In the genomic region with DNA sequence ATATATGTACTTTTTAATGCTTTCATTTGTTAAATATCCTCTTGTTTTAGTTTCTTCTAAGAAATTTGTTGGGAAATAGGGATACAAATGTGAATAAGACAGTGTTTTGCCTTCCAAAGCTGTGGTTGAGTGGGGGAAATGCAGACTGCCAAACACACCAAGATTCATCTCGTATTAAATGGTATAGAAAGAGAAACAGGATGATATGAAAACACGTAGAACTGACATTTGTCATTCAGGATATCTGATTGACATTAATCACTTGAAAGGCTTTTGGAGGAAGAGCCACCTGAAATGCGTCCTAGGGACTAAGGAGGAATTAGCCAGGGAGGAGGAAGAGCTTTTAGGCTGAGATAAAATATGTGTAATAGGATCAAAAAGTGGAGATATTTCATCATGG, we compare ENCODE assay signal across 1 cellular context.
TF ChIP-seq lines count a peak whose summit lies in the region.

No MANE protein-coding gene starts in this region.

TF ChIP-seq in K562, 482 proteins besides CTCF, POLR2A, EP300 and RAD21:
- TF ChIP-seq, protein P1, sequence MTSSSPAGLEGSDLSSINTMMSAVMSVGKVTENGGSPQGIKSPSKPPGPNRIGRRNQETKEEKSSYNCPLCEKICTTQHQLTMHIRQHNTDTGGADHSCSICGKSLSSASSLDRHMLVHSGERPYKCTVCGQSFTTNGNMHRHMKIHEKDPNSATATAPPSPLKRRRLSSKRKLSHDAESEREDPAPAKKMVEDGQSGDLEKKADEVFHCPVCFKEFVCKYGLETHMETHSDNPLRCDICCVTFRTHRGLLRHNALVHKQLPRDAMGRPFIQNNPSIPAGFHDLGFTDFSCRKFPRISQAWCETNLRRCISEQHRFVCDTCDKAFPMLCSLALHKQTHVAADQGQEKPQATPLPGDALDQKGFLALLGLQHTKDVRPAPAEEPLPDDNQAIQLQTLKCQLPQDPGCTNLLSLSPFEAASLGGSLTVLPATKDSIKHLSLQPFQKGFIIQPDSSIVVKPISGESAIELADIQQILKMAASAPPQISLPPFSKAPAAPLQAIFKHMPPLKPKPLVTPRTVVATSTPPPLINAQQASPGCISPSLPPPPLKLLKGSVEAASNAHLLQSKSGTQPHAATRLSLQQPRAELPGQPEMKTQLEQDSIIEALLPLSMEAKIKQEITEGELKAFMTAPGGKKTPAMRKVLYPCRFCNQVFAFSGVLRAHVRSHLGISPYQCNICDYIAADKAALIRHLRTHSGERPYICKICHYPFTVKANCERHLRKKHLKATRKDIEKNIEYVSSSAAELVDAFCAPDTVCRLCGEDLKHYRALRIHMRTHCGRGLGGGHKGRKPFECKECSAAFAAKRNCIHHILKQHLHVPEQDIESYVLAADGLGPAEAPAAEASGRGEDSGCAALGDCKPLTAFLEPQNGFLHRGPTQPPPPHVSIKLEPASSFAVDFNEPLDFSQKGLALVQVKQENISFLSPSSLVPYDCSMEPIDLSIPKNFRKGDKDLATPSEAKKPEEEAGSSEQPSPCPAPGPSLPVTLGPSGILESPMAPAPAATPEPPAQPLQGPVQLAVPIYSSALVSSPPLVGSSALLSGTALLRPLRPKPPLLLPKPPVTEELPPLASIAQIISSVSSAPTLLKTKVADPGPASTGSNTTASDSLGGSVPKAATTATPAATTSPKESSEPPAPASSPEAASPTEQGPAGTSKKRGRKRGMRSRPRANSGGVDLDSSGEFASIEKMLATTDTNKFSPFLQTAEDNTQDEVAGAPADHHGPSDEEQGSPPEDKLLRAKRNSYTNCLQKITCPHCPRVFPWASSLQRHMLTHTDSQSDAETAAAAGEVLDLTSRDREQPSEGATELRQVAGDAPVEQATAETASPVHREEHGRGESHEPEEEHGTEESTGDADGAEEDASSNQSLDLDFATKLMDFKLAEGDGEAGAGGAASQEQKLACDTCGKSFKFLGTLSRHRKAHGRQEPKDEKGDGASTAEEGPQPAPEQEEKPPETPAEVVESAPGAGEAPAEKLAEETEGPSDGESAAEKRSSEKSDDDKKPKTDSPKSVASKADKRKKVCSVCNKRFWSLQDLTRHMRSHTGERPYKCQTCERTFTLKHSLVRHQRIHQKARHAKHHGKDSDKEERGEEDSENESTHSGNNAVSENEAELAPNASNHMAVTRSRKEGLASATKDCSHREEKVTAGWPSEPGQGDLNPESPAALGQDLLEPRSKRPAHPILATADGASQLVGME (CRISPR knock-in tag; IDR thresholded peaks at IDR 0.05): no peak
- TF ChIP-seq STAG1 (CRISPR knock-in tag; IDR thresholded peaks at IDR 0.05; ENCODE audit: borderline replicate concordance) (no peak), POLR2H (tag; IDR thresholded peaks at IDR 0.05; ENCODE audit: low read depth) (no peak), TEAD2 (tag; IDR thresholded peaks at IDR 0.05) (no peak), MEIS2 (IDR thresholded peaks at IDR 0.05; ENCODE audit: partially characterized antibody) (peak; percentile 50), ZNF444 (CRISPR knock-in tag; IDR thresholded peaks at IDR 0.05) (no peak)
